In the genomic region with DNA sequence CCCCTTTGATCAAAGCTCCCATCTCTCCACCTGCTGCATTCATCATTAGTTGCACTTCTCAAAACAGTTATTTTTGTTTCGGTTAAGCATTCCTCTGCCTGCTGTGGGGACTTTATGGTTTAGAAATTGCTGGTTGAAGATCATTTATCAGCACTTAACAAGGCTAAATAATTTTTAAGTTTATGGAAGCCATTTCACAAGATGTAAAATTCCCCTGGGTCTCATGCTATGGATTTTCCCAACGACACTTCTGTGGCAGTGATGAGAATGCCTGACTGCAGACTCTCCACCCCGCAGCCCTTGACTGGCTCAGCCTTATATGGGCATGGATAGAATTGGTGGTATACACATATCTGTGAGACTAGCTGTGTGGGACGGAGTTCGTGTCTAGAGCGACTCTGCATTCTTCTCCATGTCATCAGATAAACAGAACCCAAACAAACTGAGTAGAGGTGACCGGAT, we compare ENCODE assay signal across 13 cellular contexts. TPM values are rescaled to one million over a fixed set of nuclear protein-coding genes. Genes with fewer than 3 reads are reported as not detected.
DNase-seq lines count a peak whose midpoint lies in the region; ATAC-seq and TF ChIP-seq lines count a peak whose summit lies in the region.
"Had no signal": no experiment of that assay in that cellular context is flagged by ENCODE, and none has a peak within 500 bp of the region (broad histone marks: within the 10 kb centered on the region; RNA-seq: fewer than 3 reads in every experiment).

No MANE protein-coding gene starts in this region.

- H3K27me3 ChIP-seq in ACC112 (ENCODE audit: insufficient read depth, low read length) (no peaks in the 10 kb centered on the region), esophagus (ENCODE audit: control insufficient read depth in 1 of 2, insufficient read depth in 2 of 2, low read length in 2 of 2) (no peaks in the 10 kb centered on the region)
- H3K27me3 ChIP-seq: MG63 had no signal

- peak overlapping the region; percentile 21 for H3K27ac Mint-ChIP-seq in nephron progenitor cell
- H3K27ac Mint-ChIP-seq: activated CD8-positive, alpha-beta T cell treated with anti-CD3 and anti-CD28 coated beads for 36 hours; T-helper 2 cell treated with Interferon-gamma antibody and Interleukin-4, amounts not matched to agents 5 μg/mL and 100 μg/mL, for 36 hours had no signal

- H3K4me3 ChIP-seq in ACC112 (ENCODE audit: low read depth, low read length), result no peak overlapping the region
- H3K4me3 ChIP-seq in esophagus (ENCODE audit: low read depth in 1 of 2, low read length in 2 of 2), result no peak overlapping the region
- H3K4me3 ChIP-seq: MG63 had no signal

- peaks cover 30% of the 10 kb centered on the region for H3K4me1 Mint-ChIP-seq in nephron progenitor cell

- 64 to 69% methylated on average over 7 of the region's 7 CpGs for WGBS in esophagus, 2 donors

- no peak for ATAC-seq in HG03342 (IDR thresholded peaks at IDR 0.05; ENCODE audit: unreplicated experiment)
- ATAC-seq: activated CD8-positive, alpha-beta T cell treated with anti-CD3 and anti-CD28 coated beads for 36 hours had no signal

- H3K36me3 ChIP-seq in ACC112 (ENCODE audit: insufficient read depth, low read length) (0 out of 2 replicates have a peak, but pooled peaks cover 13% of the 10 kb centered on the region), esophagus (ENCODE audit: control insufficient read depth in 2 of 2, insufficient read depth in 2 of 2, low read length in 1 of 2) (no peaks in the 10 kb centered on the region)
- H3K36me3 ChIP-seq: MG63 had no signal

- H3K36me3 Mint-ChIP-seq in nephron progenitor cell (ENCODE audit: low read depth), result peaks cover 44% of the 10 kb centered on the region

- peak overlapping the region; percentile 91 for H3K27ac ChIP-seq in ACC112 (ENCODE audit: low read depth, low read length)
- H3K27ac ChIP-seq in esophagus (ENCODE audit: low read depth in 2 of 2, low read length in 1 of 2), result peak overlapping the region; percentile 50 to 51

- no peaks in the 10 kb centered on the region for H3K9me3 Mint-ChIP-seq in nephron progenitor cell
- H3K9me3 Mint-ChIP-seq: activated CD8-positive, alpha-beta T cell treated with anti-CD3 and anti-CD28 coated beads for 36 hours; T-helper 2 cell treated with Interferon-gamma antibody and Interleukin-4, amounts not matched to agents 5 μg/mL and 100 μg/mL, for 36 hours had no signal

- H3K4me1 ChIP-seq in ACC112 (ENCODE audit: control insufficient read depth, insufficient read depth, low read length, unreplicated experiment) (peaks cover 19% of the 10 kb centered on the region), esophagus (ENCODE audit: control insufficient read depth in 2 of 2, insufficient read depth in 2 of 2, low read length in 1 of 2) (peaks cover 0 to 3% of the 10 kb centered on the region in 2 donors)

- H3K9me3 ChIP-seq in esophagus (ENCODE audit: control insufficient read depth in 2 of 2, insufficient read depth in 1 of 2, low read depth in 1 of 2, low read length in 1 of 2), result no peaks in the 10 kb centered on the region
- H3K9me3 ChIP-seq: MG63 had no signal

- H3K4me3 Mint-ChIP-seq in nephron progenitor cell, result no peak overlapping the region
- H3K4me3 Mint-ChIP-seq: activated CD8-positive, alpha-beta T cell treated with anti-CD3 and anti-CD28 coated beads for 36 hours; T-helper 2 cell treated with Interferon-gamma antibody and Interleukin-4, amounts not matched to agents 5 μg/mL and 100 μg/mL, for 36 hours had no signal

- TF ChIP-seq CTCF in nephron progenitor cell (IDR thresholded peaks at IDR 0.05), result no peak

- DNase-seq in NCI-H82 treated with DMSO at 0.1 percent for 48 hours (lab: John Stamatoyannopoulos, UW; ENCODE audit: unreplicated experiment), result peak; percentile 69
- no peak for DNase-seq in nephron progenitor cell
- no peak for DNase-seq in stimulated activated CD4-positive, alpha-beta T cell treated with anti-CD3 and anti-CD28 coated beads, Interleukin-2, amount 100 ng/mL, for 48 hours
- no peak for DNase-seq in activated CD4-positive, CD25-positive, alpha-beta regulatory T cell (lab: John Stamatoyannopoulos, UW)
- DNase-seq in AML-193 (lab: John Stamatoyannopoulos, UW), result no peak
- DNase-seq: activated CD8-positive, alpha-beta T cell treated with anti-CD3 and anti-CD28 coated beads for 36 hours; cerebellar nuclear complex; DND-41; MG63 had no signal

- H2AFZ ChIP-seq in ACC112 (ENCODE audit: low read length, unreplicated experiment), result no peak overlapping the region

- H3K79me2 ChIP-seq in ACC112 (ENCODE audit: control insufficient read depth, insufficient read depth, low read length, unreplicated experiment), result peaks cover 4% of the 10 kb centered on the region

- peaks cover 3% of the 10 kb centered on the region for H3K27me3 Mint-ChIP-seq in nephron progenitor cell (ENCODE audit: low read depth, poor library complexity)

RNA-seq across cellular contexts. Expression of a gene that starts 52.8 kb away (rescaled TPM):
- polyA plus RNA-seq in esophagus, result 10 to 100 TPM; 25.3 to 39.2 TPM

RNA-seq across cellular contexts. Expression of a gene that starts 52.9 kb away (rescaled TPM):
- polyA plus RNA-seq in esophagus, result 10 to 100 TPM; 10.4 to 23.7 TPM
